8 cellular contexts compared by ENCODE assay signal in the genomic region with DNA sequence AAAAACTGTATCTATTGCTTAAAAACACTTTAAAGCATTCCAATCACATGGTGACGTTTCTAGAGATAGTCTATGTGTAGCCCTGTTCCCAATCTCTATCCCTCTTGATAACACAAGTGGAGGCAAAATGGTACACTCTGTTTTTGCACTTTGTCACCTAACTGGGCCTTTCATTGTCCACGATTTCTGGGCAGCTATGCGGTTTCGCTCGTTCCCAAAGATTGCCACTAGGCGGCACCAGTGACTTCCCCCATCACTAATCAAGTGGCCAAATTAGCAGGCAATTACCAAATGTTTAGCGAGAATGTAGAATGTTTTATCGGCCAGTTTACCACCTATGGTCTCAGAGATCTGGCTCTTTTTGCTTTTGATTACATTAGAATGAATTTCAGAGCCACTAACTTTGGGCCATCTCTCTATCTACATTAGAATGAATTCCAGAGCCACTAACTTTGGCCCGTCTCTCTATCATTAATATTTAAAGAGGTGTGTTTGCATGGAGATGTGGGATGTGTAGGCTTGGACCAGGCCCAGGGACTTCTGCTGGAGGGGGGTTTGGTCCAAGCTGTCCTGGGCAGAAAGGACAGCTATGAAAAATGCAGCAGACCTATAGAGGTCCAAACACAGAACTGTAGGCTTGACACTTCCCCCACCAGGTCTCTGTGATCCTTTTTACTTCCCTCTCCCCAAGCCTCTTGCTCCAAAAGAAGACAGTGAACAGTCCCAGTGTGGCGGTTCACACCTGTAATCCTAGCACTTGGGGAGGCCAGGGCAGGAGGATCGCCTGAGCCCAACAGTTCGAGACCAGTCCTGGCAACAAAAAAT.
A peak's percentile ranks its signal among the peaks of the same experiment; 100 is the strongest.
DNase-seq lines count a peak whose midpoint lies in the region; ATAC-seq and TF ChIP-seq lines count a peak whose summit lies in the region.

No MANE protein-coding gene starts in this region.

- H3K9ac ChIP-seq in fibroblast of lung (ENCODE audit: insufficient read depth, low read length) (no peak overlapping the region), neural progenitor cell (no peak overlapping the region)

- no peaks in the 10 kb centered on the region for H3F3A ChIP-seq in neural progenitor cell (ENCODE audit: low read depth)

- H3K4me1 ChIP-seq in fibroblast of lung (ENCODE audit: control insufficient read depth, extremely low read depth, insufficient read depth, low read length) (no peaks in the 10 kb centered on the region), neural progenitor cell (no peaks in the 10 kb centered on the region)

- H3K36me3 Mint-ChIP-seq in neural progenitor cell, result no peaks in the 10 kb centered on the region

- H4K20me1 ChIP-seq in fibroblast of lung (ENCODE audit: control insufficient read depth, extremely low read depth, insufficient read depth, low read length) (no peaks in the 10 kb centered on the region), neural progenitor cell (ENCODE audit: low read depth) (no peaks in the 10 kb centered on the region)

- H3K9me3 Mint-ChIP-seq in neural progenitor cell, result no peaks in the 10 kb centered on the region

- H3K79me2 ChIP-seq in fibroblast of lung (ENCODE audit: control insufficient read depth, insufficient read depth, low read length) (no peaks in the 10 kb centered on the region), neural progenitor cell (ENCODE audit: low read depth) (no peaks in the 10 kb centered on the region)

- H3K27ac ChIP-seq in fibroblast of lung (ENCODE audit: insufficient read depth, low read length), result no peak overlapping the region
- H3K27ac ChIP-seq in neural progenitor cell, result no peak overlapping the region
- no peak overlapping the region for H3K27ac ChIP-seq in substantia nigra (ENCODE audit: low read depth, low read length, poor library complexity, severe bottlenecking)

- DNase-seq in DMS 273 (lab: John Stamatoyannopoulos, UW; ENCODE audit: unreplicated experiment) (peak; percentile 61), DMS 273 treated with DMSO at 0.1 percent for 48 hours (lab: John Stamatoyannopoulos, UW) (no peak), NOMO-1 treated with DMSO at 0.1 percent for 48 hours (lab: John Stamatoyannopoulos, UW; ENCODE audit: unreplicated experiment) (peak; percentile 55), activated T-cell treated with anti-CD3 and anti-CD28 coated beads for 48 hours (ENCODE audit: low read depth) (peak; percentile 55), fibroblast of lung (ENCODE audit: low read depth in 2 of 2) (peak in 1 of 2 donors; percentile 65), neural progenitor cell (ENCODE audit: low spot score) (peak; percentile 70), substantia nigra (lab: John Stamatoyannopoulos, UW) (peak in 41 of 49 donors; percentile 1 to 69 (median 37))

- H3K4me1 Mint-ChIP-seq in neural progenitor cell, result peaks cover 2% of the 10 kb centered on the region

- H2AFZ ChIP-seq in fibroblast of lung (ENCODE audit: low read length) (peak overlapping the region; percentile 76), neural progenitor cell (replicated peaks) (peak overlapping the region; percentile 78)

- peak; percentile 60 for ATAC-seq in HG02763 (IDR thresholded peaks at IDR 0.05; ENCODE audit: unreplicated experiment)

- H3K4me2 ChIP-seq in fibroblast of lung (ENCODE audit: extremely low read depth, insufficient read depth, low read length) (no peak overlapping the region), neural progenitor cell (no peak overlapping the region)

- H3K27me3 ChIP-seq in fibroblast of lung (ENCODE audit: control insufficient read depth, insufficient read depth, low read length) (no peaks in the 10 kb centered on the region), neural progenitor cell (no peaks in the 10 kb centered on the region)

- H3K27me3 Mint-ChIP-seq in neural progenitor cell (ENCODE audit: insufficient read depth, low read depth), result peaks cover 8% of the 10 kb centered on the region

- H3K36me3 ChIP-seq in fibroblast of lung (ENCODE audit: control insufficient read depth, insufficient read depth, low read length) (no peaks in the 10 kb centered on the region), neural progenitor cell (no peaks in the 10 kb centered on the region)

- H3K4me3 ChIP-seq in fibroblast of lung (replicated peaks in 1 of 4; ENCODE audit: control extremely low read depth in 1 of 4, insufficient read depth in 1 of 4, low read depth in 3 of 4, low read length in 4 of 4) (no peak overlapping the region), neural progenitor cell (no peak overlapping the region)

- TF ChIP-seq CTCF in fibroblast of lung (conservative IDR thresholded peaks at IDR 0.05 in 1 of 2, IDR thresholded peaks at IDR 0.05 in 1 of 2; ENCODE audit: low read depth in 1 of 2, low read length in 2 of 2) (peak; percentile 94 to 98), neural progenitor cell (IDR thresholded peaks at IDR 0.05) (peak; percentile 91)

- H3K9me3 ChIP-seq in fibroblast of lung (ENCODE audit: control insufficient read depth, insufficient read depth, low read depth, low read length) (no peaks in the 10 kb centered on the region), neural progenitor cell (ENCODE audit: low read depth) (no peaks in the 10 kb centered on the region)

- no peak overlapping the region for H3K4me3 Mint-ChIP-seq in neural progenitor cell

- H3K27ac Mint-ChIP-seq in neural progenitor cell, result no peak overlapping the region
